Comparison of ENCODE assay signal across 16 cellular contexts in genomic region chr5:160174780-160175437, GRCh38. TPM values are rescaled to one million over a fixed set of nuclear protein-coding genes. Genes with fewer than 3 reads are reported as not detected.
A peak's percentile ranks its signal among the peaks of the same experiment; 100 is the strongest.
DNase-seq lines count a peak whose midpoint lies in the region; ATAC-seq and TF ChIP-seq lines count a peak whose summit lies in the region.
"Had no signal": no experiment of that assay in that cellular context is flagged by ENCODE, and none has a peak within 500 bp of the region (broad histone marks: within the 10 kb centered on the region; RNA-seq: fewer than 3 reads in every experiment).

No MANE protein-coding gene starts in this region.

- no peaks in the 10 kb centered on the region for H3K4me1 Mint-ChIP-seq in CD4-positive, alpha-beta memory T cell
- H3K4me1 Mint-ChIP-seq: activated CD4-positive, alpha-beta T cell treated with anti-CD3 and anti-CD28 coated beads for 36 hours; stimulated activated effector memory CD8-positive, alpha-beta T cell treated with anti-CD3 and anti-CD28 coated beads, Interleukin-12 subunit alpha, Interleukin-12 subunit beta, amount 100 ng/mL, for 72 hours had no signal

- peak; percentile 39 for DNase-seq in GM03348 (ENCODE audit: low spot score)
- peak; percentile 25 for DNase-seq in astrocyte of the spinal cord (ENCODE audit: low read depth, low spot score)
- DNase-seq in CD4-positive, alpha-beta memory T cell: no peak
- DNase-seq in Kasumi-1 (lab: John Stamatoyannopoulos, UW): no peak
- no peak for DNase-seq in NCI-H1694 (lab: John Stamatoyannopoulos, UW)
- DNase-seq: activated CD4-positive, alpha-beta T cell treated with anti-CD3 and anti-CD28 coated beads for 36 hours; NCI-H510A; spleen; T-helper 2 cell had no signal

- H3K4me3 ChIP-seq in astrocyte of the spinal cord (ENCODE audit: low read depth, low read length) (no peak overlapping the region), subcutaneous abdominal adipose tissue (ENCODE audit: low read depth in 1 of 5, low read length in 5 of 5) (peak overlapping the region; percentile 11 to 45 (median 36))
- H3K4me3 ChIP-seq in CD4-positive, alpha-beta memory T cell (ENCODE audit: low read length in 2 of 2): no peak overlapping the region
- H3K4me3 ChIP-seq: GM23248, hepatocyte, ovary, spleen had no signal

- H3K27me3 Mint-ChIP-seq in CD4-positive, alpha-beta memory T cell: peaks cover 0 to 4% of the 10 kb centered on the region in 2 donors
- H3K27me3 Mint-ChIP-seq: activated CD4-positive, alpha-beta T cell treated with anti-CD3 and anti-CD28 coated beads for 36 hours had no signal

- H3K27ac ChIP-seq in layer of hippocampus (ENCODE audit: low read depth, low read length) (peak overlapping the region; percentile 74), subcutaneous abdominal adipose tissue (ENCODE audit: low read depth, low read length) (peak overlapping the region; percentile 78)
- H3K27ac ChIP-seq in CD4-positive, alpha-beta memory T cell (ENCODE audit: low read depth, low read length): no peak overlapping the region
- H3K27ac ChIP-seq: GM23248, hepatocyte, ovary, spleen had no signal

- no peaks in the 10 kb centered on the region for H3K9me3 ChIP-seq in subcutaneous abdominal adipose tissue (ENCODE audit: control insufficient read depth in 5 of 5, low read length in 5 of 5)
- H3K9me3 ChIP-seq in CD4-positive, alpha-beta memory T cell (ENCODE audit: control insufficient read depth in 1 of 2, low read length in 2 of 2): no peaks in the 10 kb centered on the region
- H3K9me3 ChIP-seq: ovary, spleen had no signal

- H3K4me3 Mint-ChIP-seq in CD4-positive, alpha-beta memory T cell: no peak overlapping the region
- H3K4me3 Mint-ChIP-seq: activated CD4-positive, alpha-beta T cell treated with anti-CD3 and anti-CD28 coated beads for 36 hours; stimulated activated effector memory CD8-positive, alpha-beta T cell treated with anti-CD3 and anti-CD28 coated beads, Interleukin-12 subunit alpha, Interleukin-12 subunit beta, amount 100 ng/mL, for 72 hours had no signal

- no peaks in the 10 kb centered on the region for H3K36me3 ChIP-seq in subcutaneous abdominal adipose tissue (ENCODE audit: control insufficient read depth in 5 of 5, insufficient read depth in 5 of 5, low read length in 5 of 5)
- H3K36me3 ChIP-seq in CD4-positive, alpha-beta memory T cell (ENCODE audit: insufficient read depth, low read length): no peaks in the 10 kb centered on the region
- H3K36me3 ChIP-seq: ovary, spleen had no signal

- no peaks in the 10 kb centered on the region for H3K36me3 Mint-ChIP-seq in CD4-positive, alpha-beta memory T cell
- H3K36me3 Mint-ChIP-seq: stimulated activated effector memory CD8-positive, alpha-beta T cell treated with anti-CD3 and anti-CD28 coated beads, Interleukin-12 subunit alpha, Interleukin-12 subunit beta, amount 100 ng/mL, for 72 hours had no signal

- POLR2A ChIA-PET in CD4-positive, alpha-beta memory T cell (lab: Charles Lee; ENCODE audit: partially characterized antibody): no interaction called here

- no peak for ATAC-seq in HG03175 (IDR thresholded peaks at IDR 0.05; ENCODE audit: unreplicated experiment)
- ATAC-seq: activated CD4-positive, alpha-beta T cell treated with anti-CD3 and anti-CD28 coated beads for 36 hours; stimulated activated effector memory CD8-positive, alpha-beta T cell treated with anti-CD3 and anti-CD28 coated beads, Interleukin-12 subunit alpha, Interleukin-12 subunit beta, amount 100 ng/mL, for 72 hours had no signal

- intact Hi-C loops in CD4-positive, alpha-beta memory T cell (cut with micrococcal nuclease): no loop called here

- H3K27ac Mint-ChIP-seq in CD4-positive, alpha-beta memory T cell: no peak overlapping the region
- H3K27ac Mint-ChIP-seq: activated CD4-positive, alpha-beta T cell treated with anti-CD3 and anti-CD28 coated beads for 36 hours; stimulated activated effector memory CD8-positive, alpha-beta T cell treated with anti-CD3 and anti-CD28 coated beads, Interleukin-12 subunit alpha, Interleukin-12 subunit beta, amount 100 ng/mL, for 72 hours had no signal

- H3K9me3 Mint-ChIP-seq in CD4-positive, alpha-beta memory T cell: no peaks in the 10 kb centered on the region
- H3K9me3 Mint-ChIP-seq: stimulated activated effector memory CD8-positive, alpha-beta T cell treated with anti-CD3 and anti-CD28 coated beads, Interleukin-12 subunit alpha, Interleukin-12 subunit beta, amount 100 ng/mL, for 72 hours had no signal

- peak overlapping the region in 3 of 5 donors; percentile 43 to 68 (median 66) for H3K9ac ChIP-seq in subcutaneous abdominal adipose tissue (ENCODE audit: low read length in 5 of 5)
- H3K9ac ChIP-seq: GM23248 had no signal

- no peak for TF ChIP-seq CTCF in astrocyte of the spinal cord (IDR thresholded peaks at IDR 0.05; ENCODE audit: low read depth, low read length)

- no peaks in the 10 kb centered on the region for H3K27me3 ChIP-seq in layer of hippocampus (ENCODE audit: control insufficient read depth, insufficient read depth, low read length)
- H3K27me3 ChIP-seq in subcutaneous abdominal adipose tissue (ENCODE audit: control insufficient read depth in 5 of 5, insufficient read depth in 4 of 5, low read length in 5 of 5): no peaks in the 10 kb centered on the region
- H3K27me3 ChIP-seq in CD4-positive, alpha-beta memory T cell (ENCODE audit: insufficient read depth, low read length): no peaks in the 10 kb centered on the region
- H3K27me3 ChIP-seq: hepatocyte, ovary, spleen had no signal

- in situ Hi-C loops in astrocyte of the spinal cord (cut with HindIII; ENCODE audit: low sequenced_read_pairs): no loop called here

- H3K4me1 ChIP-seq in subcutaneous abdominal adipose tissue (ENCODE audit: control insufficient read depth in 5 of 5, insufficient read depth in 5 of 5, low read length in 5 of 5): peaks cover 4 to 18% (median 13%) of the 10 kb centered on the region in 5 donors
- H3K4me1 ChIP-seq in CD4-positive, alpha-beta memory T cell (ENCODE audit: insufficient read depth, low read length): no peaks in the 10 kb centered on the region
- H3K4me1 ChIP-seq: spleen had no signal

- CTCF ChIA-PET in CD4-positive, alpha-beta memory T cell (lab: Charles Lee; ENCODE audit: partially characterized antibody): no interaction called here

RNA-seq across cellular contexts. Expression of gene FABP6, which starts 54.4 kb away (rescaled TPM):
- total RNA-seq in CD4-positive, alpha-beta memory T cell: not detected
- polyA plus RNA-seq in CD4-positive, alpha-beta memory T cell: not detected
- total RNA-seq: activated CD4-positive, alpha-beta T cell treated with anti-CD3 and anti-CD28 coated beads for 36 hours; GM23248; spleen had no signal
- polyA plus RNA-seq: GM23248 had no signal

RNA-seq across cellular contexts. Expression of gene PWWP2A, which starts 55.7 kb away (rescaled TPM):
- 10 to 100 TPM; 38.7 to 40.6 TPM for total RNA-seq in CD4-positive, alpha-beta memory T cell
- polyA plus RNA-seq in CD4-positive, alpha-beta memory T cell: 10 to 100 TPM; 29.6 to 32.4 TPM

Comparison
In these comparisons a context has a peak if more than half of its experiments do, and no peak if none do; other contexts are left out.
1. DNase-seq: peak in GM03348 (single experiment) and astrocyte of the spinal cord (single experiment); none in CD4-positive, alpha-beta memory T cell (0 of 5), Kasumi-1 (0 of 2) and NCI-H1694 (single experiment).
2. H3K4me3 ChIP-seq: peak in subcutaneous abdominal adipose tissue (5 of 5); none in astrocyte of the spinal cord (single experiment) and CD4-positive, alpha-beta memory T cell (0 of 2).